In the genomic region with DNA sequence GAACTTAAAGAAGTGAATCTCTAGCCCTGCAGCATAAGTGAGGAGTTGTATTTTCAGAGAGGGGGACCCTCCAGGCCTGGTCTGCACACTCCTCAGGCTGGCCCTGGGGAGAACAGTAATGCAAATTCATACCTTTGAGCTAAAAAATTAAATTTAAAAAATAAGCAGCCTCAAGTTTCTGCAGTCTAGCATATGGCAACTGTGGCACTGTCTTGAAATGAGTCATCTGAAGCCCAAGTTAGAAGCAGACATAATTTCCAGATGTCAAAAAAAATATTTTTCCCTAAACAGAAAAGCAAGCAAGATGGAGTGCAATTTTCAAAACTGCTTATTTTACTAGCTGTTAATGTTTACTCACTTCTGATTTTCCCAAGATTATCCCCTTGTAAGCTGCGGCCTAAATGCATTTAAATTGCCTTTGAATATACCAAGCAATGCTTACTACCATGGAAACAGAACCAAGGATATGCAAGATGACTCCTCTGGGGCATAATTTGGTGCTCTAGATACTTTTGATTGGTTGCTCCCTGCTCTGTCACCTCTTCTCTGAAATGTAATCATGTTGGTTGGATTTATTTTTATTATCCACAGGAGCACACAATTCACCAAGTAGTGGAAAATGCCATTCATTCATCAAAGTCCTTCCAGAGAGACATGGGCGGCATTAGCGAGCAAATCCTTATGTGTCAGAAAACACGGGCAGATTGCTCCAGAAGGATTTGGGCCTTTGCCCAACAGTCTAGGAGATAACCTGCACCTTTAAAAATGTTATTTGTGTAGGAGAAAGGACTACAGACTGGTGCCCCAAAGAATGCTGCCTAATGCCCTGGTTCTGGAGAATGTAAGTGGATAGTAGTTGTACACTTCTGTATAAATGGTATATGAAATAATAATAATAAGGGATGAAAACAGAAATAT, we compare ENCODE assay signal across 12 cellular contexts. TPM values are rescaled to one million over a fixed set of nuclear protein-coding genes. Genes with fewer than 3 reads are reported as not detected.
DNase-seq lines count a peak whose midpoint lies in the region; ATAC-seq, FAIRE-seq and TF ChIP-seq lines count a peak whose summit lies in the region.
"Had no signal": no experiment of that assay in that cellular context is flagged by ENCODE, and none has a peak within 500 bp of the region (broad histone marks: within the 10 kb centered on the region; RNA-seq: fewer than 3 reads in every experiment).

No MANE protein-coding gene starts in this region.

- H3K9me2 ChIP-seq in OCI-LY1 (ENCODE audit: low read depth, low read length) = no peaks in the 10 kb centered on the region

- no peaks in the 10 kb centered on the region for H3K79me2 ChIP-seq in OCI-LY1 (ENCODE audit: insufficient read depth, low read length)

- H4K20me1 ChIP-seq in OCI-LY1 (ENCODE audit: insufficient read depth, low read length) = no peaks in the 10 kb centered on the region

- DNase-seq in stimulated activated naive CD8-positive, alpha-beta T cell treated with anti-CD3 and anti-CD28 coated beads, Interleukin-15, amount 100 ng/mL, for 72 hours = no peak
- DNase-seq in stimulated activated naive CD8-positive, alpha-beta T cell treated with anti-CD3 and anti-CD28 coated beads, Interleukin-15, Interleukin-2, amounts not matched to agents 100 U/mL and 50 U/mL, for 24 hours = no peak
- DNase-seq in urothelium cell line (ENCODE audit: low spot score) (no peak), left colon (no peak)
- no peak for DNase-seq in activated CD4-positive, alpha-beta T cell treated with anti-CD3 and anti-CD28 coated beads for 1 hour
- DNase-seq in activated naive CD4-positive, alpha-beta T cell (lab: John Stamatoyannopoulos, UW) = no peak
- DNase-seq: activated T-cell treated with anti-CD3 and anti-CD28 coated beads, Interleukin-2, amount 50 U/mL, for 24 hours; NCI-H146; SW 1271 had no signal

- 0 out of 2 replicates have a peak overlapping the region, but pooled peaks have one; percentile 87 for H2AFZ ChIP-seq in OCI-LY1 (ENCODE audit: low read length)

- no peaks in the 10 kb centered on the region for H3K27me3 ChIP-seq in OCI-LY1 (ENCODE audit: insufficient read depth, low read length)

- H3K4me3 Mint-ChIP-seq in stimulated activated naive CD8-positive, alpha-beta T cell treated with anti-CD3 and anti-CD28 coated beads, Interleukin-15, amount 100 ng/mL, for 72 hours = no peak overlapping the region
- H3K4me3 Mint-ChIP-seq: activated T-cell treated with anti-CD3 and anti-CD28 coated beads, Interleukin-2, amount 50 U/mL, for 24 hours had no signal

- no peaks in the 10 kb centered on the region for H3K36me3 ChIP-seq in OCI-LY1 (ENCODE audit: insufficient read depth, low read length)

- peak; percentile 23 for FAIRE-seq in urothelium cell line (lab: Jason Lieb, UNC)
- FAIRE-seq: frontal cortex had no signal

- H3K27ac Mint-ChIP-seq in stimulated activated naive CD8-positive, alpha-beta T cell treated with anti-CD3 and anti-CD28 coated beads, Interleukin-15, amount 100 ng/mL, for 72 hours = no peak overlapping the region
- H3K27ac Mint-ChIP-seq: activated T-cell treated with anti-CD3 and anti-CD28 coated beads, Interleukin-2, amount 50 U/mL, for 24 hours had no signal

- H3K9ac ChIP-seq in OCI-LY1 (ENCODE audit: low read length) = no peak overlapping the region

- H3K27ac ChIP-seq in OCI-LY1 (ENCODE audit: low read depth, low read length, poor library complexity, severe bottlenecking) = peak overlapping the region; percentile 55

- no peak for TF ChIP-seq CTCF in OCI-LY1 (IDR thresholded peaks at IDR 0.05; ENCODE audit: low read length)

- no peaks in the 10 kb centered on the region for H3K9me3 ChIP-seq in OCI-LY1 (ENCODE audit: low read length)

- intact Hi-C loops in left colon (cut with DNase I, micrococcal nuclease) = no loop called here

- H3K9me3 Mint-ChIP-seq in stimulated activated naive CD8-positive, alpha-beta T cell treated with anti-CD3 and anti-CD28 coated beads, Interleukin-15, amount 100 ng/mL, for 72 hours = no peaks in the 10 kb centered on the region
- H3K9me3 Mint-ChIP-seq: activated T-cell treated with anti-CD3 and anti-CD28 coated beads, Interleukin-2, amount 50 U/mL, for 24 hours had no signal

- no peaks in the 10 kb centered on the region for H3F3A ChIP-seq in OCI-LY1 (ENCODE audit: insufficient read depth, low read length)

- ATAC-seq in stimulated activated naive CD8-positive, alpha-beta T cell treated with anti-CD3 and anti-CD28 coated beads, Interleukin-15, amount 100 ng/mL, for 72 hours = peak; percentile 31
- ATAC-seq in stimulated activated naive CD8-positive, alpha-beta T cell treated with anti-CD3 and anti-CD28 coated beads, Interleukin-15, Interleukin-2, amounts not matched to agents 100 U/mL and 50 U/mL, for 24 hours = no peak
- peak; percentile 63 for ATAC-seq in HG02884 (IDR thresholded peaks at IDR 0.05; ENCODE audit: unreplicated experiment)
- no peak for ATAC-seq in left colon

- peaks cover 2% of the 10 kb centered on the region for H3K4me1 Mint-ChIP-seq in stimulated activated naive CD8-positive, alpha-beta T cell treated with anti-CD3 and anti-CD28 coated beads, Interleukin-15, amount 100 ng/mL, for 72 hours

- no peak overlapping the region for H3K4me3 ChIP-seq in OCI-LY1 (ENCODE audit: low read depth, low read length, poor library complexity, severe bottlenecking)

- peaks cover 8% of the 10 kb centered on the region for H3K27me3 Mint-ChIP-seq in stimulated activated naive CD8-positive, alpha-beta T cell treated with anti-CD3 and anti-CD28 coated beads, Interleukin-15, amount 100 ng/mL, for 72 hours
- H3K27me3 Mint-ChIP-seq: activated T-cell treated with anti-CD3 and anti-CD28 coated beads, Interleukin-2, amount 50 U/mL, for 24 hours had no signal

- H3K4me1 ChIP-seq in OCI-LY1 (ENCODE audit: insufficient read depth, low read length, severe bottlenecking) = peaks cover 26% of the 10 kb centered on the region

- no peak overlapping the region for H3K4me2 ChIP-seq in OCI-LY1 (ENCODE audit: low read length)

RNA-seq across cellular contexts. Expression of a gene that starts 25.0 kb away (rescaled TPM):
- total RNA-seq in left colon = 10 to 100 TPM; 80.8 to 90.9 TPM

RNA-seq across cellular contexts. Expression of a gene that starts 58.8 kb away (rescaled TPM):
- 100 to 1,000 TPM; 115 to 134 TPM for total RNA-seq in left colon

Comparison
In these comparisons a context has a peak if more than half of its experiments do, and no peak if none do; other contexts are left out.
1. ATAC-seq: peak in stimulated activated naive CD8-positive, alpha-beta T cell treated with anti-CD3 and anti-CD28 coated beads, Interleukin-15, amount 100 ng/mL, for 72 hours (single experiment) and HG02884 (single experiment); none in stimulated activated naive CD8-positive, alpha-beta T cell treated with anti-CD3 and anti-CD28 coated beads, Interleukin-15, Interleukin-2, amounts not matched to agents 100 U/mL and 50 U/mL, for 24 hours (single experiment) and left colon (single experiment).